ENCODE assay signal across 35 cellular contexts in the genomic region with DNA sequence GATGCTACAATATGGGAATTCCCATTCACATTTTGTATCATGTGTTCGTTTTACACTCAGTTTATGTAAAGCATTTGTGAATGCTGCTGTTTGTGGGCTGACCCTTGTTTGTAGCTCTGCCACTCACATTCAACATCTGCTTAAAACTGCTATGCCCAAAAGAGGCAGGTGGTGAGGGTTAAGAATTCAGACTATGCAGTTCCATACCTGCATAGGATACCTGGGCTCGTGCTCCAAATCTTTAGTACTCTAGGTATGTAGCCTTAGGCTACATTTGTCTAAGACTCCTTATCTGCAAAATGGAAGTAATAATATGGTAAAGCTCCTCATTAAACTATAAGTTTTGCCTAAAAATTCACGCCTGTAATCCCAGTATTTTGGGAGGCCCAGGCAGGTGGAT.
"Had no signal": no experiment of that assay in that cellular context is flagged by ENCODE, and none has a peak within 500 bp of the region (broad histone marks: within the 10 kb centered on the region; RNA-seq: fewer than 3 reads in every experiment).

No MANE protein-coding gene starts in this region.

- H3K27ac ChIP-seq: adrenal gland, body of pancreas, brain microvascular endothelial cell, breast epithelium, VCaP had no signal

- H3K9me3 ChIP-seq: adrenal gland, body of pancreas, breast epithelium had no signal

- H3K4me3 Mint-ChIP-seq: activated CD4-positive, alpha-beta memory T cell treated with anti-CD3 and anti-CD28 coated beads, Interleukin-2, amount 10 ng/mL, durations not matched to agents 7 days and 5 days; activated CD4-positive, alpha-beta T cell treated with anti-CD3 and anti-CD28 coated beads for 36 hours; activated CD4-positive, alpha-beta T cell treated with anti-CD3 and anti-CD28 coated beads, Interleukin-2, amount 10 ng/mL, durations not matched to agents 7 days and 5 days; activated CD8-positive, alpha-beta memory T cell treated with anti-CD3 and anti-CD28 coated beads, Interleukin-2, amount 10 ng/mL, durations not matched to agents 7 days and 5 days; activated CD8-positive, alpha-beta T cell treated with anti-CD3 and anti-CD28 coated beads, Interleukin-2, amount 10 ng/mL, durations not matched to agents 7 days and 5 days; activated naive CD4-positive, alpha-beta T cell treated with anti-CD3 and anti-CD28 coated beads for 36 hours; activated naive CD8-positive, alpha-beta T cell treated with anti-CD3 and anti-CD28 coated beads for 36 hours; activated T-cell treated with anti-CD3 and anti-CD28 coated beads, Interleukin-2, amount 50 U/mL, for 24 hours; T-helper 1 cell treated with Interleukin-12 subunit alpha and Interleukin-12 subunit beta and Interleukin-4 antibody, amounts not matched to agents 30 μg/mL and 1 μg/mL, for 36 hours; T-helper 2 cell treated with Interferon-gamma antibody and Interleukin-4, amounts not matched to agents 5 μg/mL and 100 μg/mL, for 36 hours had no signal

- H3K4me3 ChIP-seq: adrenal gland, body of pancreas, breast epithelium had no signal

- H3K27ac Mint-ChIP-seq: activated CD4-positive, alpha-beta memory T cell treated with anti-CD3 and anti-CD28 coated beads, Interleukin-2, amount 10 ng/mL, durations not matched to agents 7 days and 5 days; activated CD4-positive, alpha-beta T cell treated with anti-CD3 and anti-CD28 coated beads for 36 hours; activated CD4-positive, alpha-beta T cell treated with anti-CD3 and anti-CD28 coated beads, Interleukin-2, amount 10 ng/mL, durations not matched to agents 7 days and 5 days; activated CD8-positive, alpha-beta memory T cell treated with anti-CD3 and anti-CD28 coated beads, Interleukin-2, amount 10 ng/mL, durations not matched to agents 7 days and 5 days; activated CD8-positive, alpha-beta T cell treated with anti-CD3 and anti-CD28 coated beads, Interleukin-2, amount 10 ng/mL, durations not matched to agents 7 days and 5 days; activated naive CD4-positive, alpha-beta T cell treated with anti-CD3 and anti-CD28 coated beads for 36 hours; activated naive CD4-positive, alpha-beta T cell treated with anti-CD3 and anti-CD28 coated beads, Interleukin-2, amount 50 U/mL, for 72 hours; activated naive CD8-positive, alpha-beta T cell treated with anti-CD3 and anti-CD28 coated beads for 36 hours; activated T-cell treated with anti-CD3 and anti-CD28 coated beads, Interleukin-2, amount 50 U/mL, for 24 hours; activated T-helper 2 cell treated with anti-CD3 and anti-CD28 coated beads, Interferon-gamma antibody, Interleukin-2, Interleukin-4, amounts not matched to agents 10 μg/mL and 5 μg/mL and 100 μg/mL, durations not matched to agents 14 hours and 24 hours and 36 hours; T-helper 1 cell treated with Interleukin-12 subunit alpha and Interleukin-12 subunit beta and Interleukin-4 antibody, amounts not matched to agents 30 μg/mL and 1 μg/mL, for 36 hours; T-helper 2 cell treated with Interferon-gamma antibody and Interleukin-4, amounts not matched to agents 5 μg/mL and 100 μg/mL, for 36 hours had no signal

- H3K4me1 Mint-ChIP-seq: activated CD4-positive, alpha-beta memory T cell treated with anti-CD3 and anti-CD28 coated beads, Interleukin-2, amount 10 ng/mL, durations not matched to agents 7 days and 5 days; activated CD4-positive, alpha-beta T cell treated with anti-CD3 and anti-CD28 coated beads for 36 hours; activated CD4-positive, alpha-beta T cell treated with anti-CD3 and anti-CD28 coated beads, Interleukin-2, amount 10 ng/mL, durations not matched to agents 7 days and 5 days; activated CD8-positive, alpha-beta memory T cell treated with anti-CD3 and anti-CD28 coated beads, Interleukin-2, amount 10 ng/mL, durations not matched to agents 7 days and 5 days; activated naive CD8-positive, alpha-beta T cell treated with anti-CD3 and anti-CD28 coated beads for 36 hours had no signal

- H3K9me3 Mint-ChIP-seq: activated CD4-positive, alpha-beta memory T cell treated with anti-CD3 and anti-CD28 coated beads, Interleukin-2, amount 10 ng/mL, durations not matched to agents 7 days and 5 days; activated CD4-positive, alpha-beta T cell treated with anti-CD3 and anti-CD28 coated beads, Interleukin-2, amount 10 ng/mL, durations not matched to agents 7 days and 5 days; activated T-cell treated with anti-CD3 and anti-CD28 coated beads, Interleukin-2, amount 50 U/mL, for 24 hours; activated T-helper 2 cell treated with anti-CD3 and anti-CD28 coated beads, Interferon-gamma antibody, Interleukin-2, Interleukin-4, amounts not matched to agents 10 μg/mL and 5 μg/mL and 100 μg/mL, durations not matched to agents 14 hours and 24 hours and 36 hours; T-helper 1 cell treated with Interleukin-12 subunit alpha and Interleukin-12 subunit beta and Interleukin-4 antibody, amounts not matched to agents 30 μg/mL and 1 μg/mL, for 36 hours; T-helper 2 cell treated with Interferon-gamma antibody and Interleukin-4, amounts not matched to agents 5 μg/mL and 100 μg/mL, for 36 hours had no signal

- H3K4me1 ChIP-seq: adrenal gland, body of pancreas, breast epithelium had no signal

- H3K36me3 ChIP-seq: adrenal gland, brain microvascular endothelial cell, breast epithelium had no signal

- ATAC-seq: activated CD4-positive, alpha-beta T cell treated with anti-CD3 and anti-CD28 coated beads for 36 hours; activated CD4-positive, CD25-positive, alpha-beta regulatory T cell treated with anti-CD3 and anti-CD28 coated beads, Interleukin-2, amount 50 U/mL, for 24 hours; activated CD8-positive, alpha-beta memory T cell treated with anti-CD3 and anti-CD28 coated beads, Interleukin-2, amount 10 ng/mL, durations not matched to agents 7 days and 5 days; activated CD8-positive, alpha-beta T cell treated with anti-CD3 and anti-CD28 coated beads, Interleukin-2, amount 10 ng/mL, durations not matched to agents 7 days and 5 days; activated naive CD4-positive, alpha-beta T cell treated with anti-CD3 and anti-CD28 coated beads, Interleukin-2, amount 50 U/mL, for 72 hours; body of pancreas had no signal

- DNase-seq: activated CD4-positive, alpha-beta memory T cell treated with anti-CD3 and anti-CD28 coated beads, Interleukin-2, amount 10 ng/mL, durations not matched to agents 7 days and 5 days; activated CD4-positive, alpha-beta T cell treated with anti-CD3 and anti-CD28 coated beads for 1 hour; activated CD4-positive, alpha-beta T cell treated with anti-CD3 and anti-CD28 coated beads for 36 hours; activated CD4-positive, alpha-beta T cell treated with anti-CD3 and anti-CD28 coated beads for 48 hours; activated CD4-positive, alpha-beta T cell treated with anti-CD3 and anti-CD28 coated beads, Interleukin-2, amount 10 ng/mL, durations not matched to agents 7 days and 5 days; activated CD4-positive, alpha-beta T cell treated with anti-CD3 and anti-CD28 coated beads, Interleukin-2, amount 50 U/mL, for 48 hours; activated CD4-positive, CD25-positive, alpha-beta regulatory T cell; activated CD8-positive, alpha-beta memory T cell treated with anti-CD3 and anti-CD28 coated beads for 24 hours; activated CD8-positive, alpha-beta memory T cell treated with anti-CD3 and anti-CD28 coated beads, Interleukin-2, amount 10 ng/mL, durations not matched to agents 7 days and 5 days; activated CD8-positive, alpha-beta memory T cell treated with anti-CD3 and anti-CD28 coated beads, Interleukin-2, amount 50 U/mL, for 48 hours; activated CD8-positive, alpha-beta T cell treated with anti-CD3 and anti-CD28 coated beads, Interleukin-2, amount 10 ng/mL, durations not matched to agents 7 days and 5 days; activated effector memory CD4-positive, alpha-beta T cell treated with anti-CD3 and anti-CD28 coated beads, Interleukin-2, amount 50 U/mL, for 16 hours; activated gamma-delta T cell treated with Interleukin-2 at 50 U/mL for 16 hours; activated naive CD4-positive, alpha-beta T cell; activated naive CD4-positive, alpha-beta T cell treated with anti-CD3 and anti-CD28 coated beads for 36 hours; activated naive CD4-positive, alpha-beta T cell treated with anti-CD3 and anti-CD28 coated beads, Interleukin-2, amount 50 U/mL, for 16 hours; activated naive CD8-positive, alpha-beta T cell treated with anti-CD3 and anti-CD28 coated beads for 36 hours; activated T-cell treated with anti-CD3 and anti-CD28 coated beads, Interleukin-2, amount 50 U/mL, for 24 hours; activated T-cell treated with anti-CD3 and anti-CD28 coated beads, Interleukin-2, amount 50 U/mL, for 48 hours; adrenal gland; amniotic stem cell; aorta; body of pancreas; brain microvascular endothelial cell; central memory CD4-positive, alpha-beta T cell; T-helper 1 cell; T-helper 2 cell; T-helper 9 cell had no signal

- H3K27me3 ChIP-seq: adrenal gland, body of pancreas, brain microvascular endothelial cell, breast epithelium had no signal

- H3K36me3 Mint-ChIP-seq: activated CD8-positive, alpha-beta memory T cell treated with anti-CD3 and anti-CD28 coated beads, Interleukin-2, amount 10 ng/mL, durations not matched to agents 7 days and 5 days; activated naive CD8-positive, alpha-beta T cell treated with anti-CD3 and anti-CD28 coated beads for 36 hours had no signal
